Comparison of ENCODE assay signal across 8 cellular contexts in genomic region chr2:48313036-48313877, GRCh38. TPM values are rescaled to one million over a fixed set of nuclear protein-coding genes. Genes with fewer than 3 reads are reported as not detected.
DNase-seq lines count a peak whose midpoint lies in the region; ATAC-seq, FAIRE-seq and TF ChIP-seq lines count a peak whose summit lies in the region.

No MANE protein-coding gene starts in this region.

- peak; percentile 25 for DNase-seq in GM10248 (ENCODE audit: extremely low spot score)
- DNase-seq in GM12878 (ENCODE audit: low read depth, low spot score), result peak; percentile 49
- peak in 1 of 10 donors; percentile 49 for DNase-seq in naive thymus-derived CD8-positive, alpha-beta T cell
- DNase-seq in ACHN, result no peak
- no peak for DNase-seq in NCI-H1436 (lab: John Stamatoyannopoulos, UW)
- DNase-seq in SKM-1 treated with dmso at 0.1 percent for 144 hours (lab: John Stamatoyannopoulos, UW; ENCODE audit: unreplicated experiment), result no peak
- no peak for DNase-seq in NCI-H2081 (lab: John Stamatoyannopoulos, UW)

- TF ChIP-seq RAD21 in GM12878 (IDR thresholded peaks at IDR 0.05; ENCODE audit: insufficient read depth, low read depth, low read length), result no peak

- no peaks in the 10 kb centered on the region; the same call in 1 of the 2 replicates for H3K4me1 ChIP-seq in GM12878 (ENCODE audit: control insufficient read depth, insufficient read depth, low read length)

- POLR2A ChIA-PET in GM10248 (lab: Yijun Ruan, JAX) (no interaction called here), GM12878 (lab: Charles Lee) (no interaction called here)
- POLR2A ChIA-PET in naive thymus-derived CD8-positive, alpha-beta T cell (lab: Charles Lee), result interaction anchor here (0.6 to 1.1 kb wide), 3 partner anchors 57 to 406 kb away, joined by 3 to 4 read pairs (median 4); no protein-coding TSS in a partner anchor

- TSS peak; percentile 87 for BruUV-seq in GM12878 (replicated peaks; lab: Mats Ljungman, UMichigan)

- H3K4me3 Mint-ChIP-seq in naive thymus-derived CD8-positive, alpha-beta T cell, result peak overlapping the region; percentile 80 to 97 (median 90)

- ATAC-seq in HG03520 (IDR thresholded peaks at IDR 0.05; ENCODE audit: unreplicated experiment) (peak; percentile 9), GM12878 (peak; percentile 5)
- ATAC-seq in naive thymus-derived CD8-positive, alpha-beta T cell, result no peak

- H3K9me3 Mint-ChIP-seq in naive thymus-derived CD8-positive, alpha-beta T cell, result peaks cover 0 to 9% (median 2%) of the 10 kb centered on the region in 9 donors

- H4K20me1 ChIP-seq in GM12878 (ENCODE audit: control insufficient read depth, insufficient read depth), result no peaks in the 10 kb centered on the region

- in situ Hi-C loops in GM12878 (cut with MboI) (no loop called here), ACHN (cut with HindIII; ENCODE audit: low pct_ligation_motif_present, low pct_unique_long_range_greater_than_20kb, low sequenced_read_pairs) (no loop called here)

- TF ChIP-seq CTCF in GM10248 (IDR thresholded peaks at IDR 0.05; ENCODE audit: control extremely low read depth, extremely low read depth, low read depth, missing control alignments) (no peak), GM12878 (IDR thresholded peaks at IDR 0.05 in 2 of 3, conservative IDR thresholded peaks at IDR 0.05 in 1 of 3; ENCODE audit: control insufficient read depth in 2 of 3, extremely low read depth in 1 of 3, insufficient read depth in 1 of 3, low read depth in 3 of 3, low read length in 3 of 3) (no peak)

- 10% methylated on average over 14 of the region's 14 CpGs for WGBS in GM12878 (ENCODE audit: insufficient coverage, insufficient replicate concordance, low lambda C conversion rate, missing lambda C conversion rate)

- peak overlapping the region; percentile 81 for H3K4me2 ChIP-seq in GM12878 (ENCODE audit: control insufficient read depth, insufficient read depth)

- intact Hi-C loops in GM12878 (cut with micrococcal nuclease; ENCODE audit: unreplicated experiment), result no loop called here

- peaks cover 40% of the 10 kb centered on the region for H3K79me2 ChIP-seq in GM12878 (ENCODE audit: control insufficient read depth, insufficient read depth, low read length)

- H3K4me3 ChIP-seq in GM12878, result peak overlapping the region; percentile 69

- CTCF ChIA-PET in GM10248 (lab: Yijun Ruan, JAX) (interaction anchor here (1.1 to 1.3 kb wide), 2 partner anchors 38 to 68 kb away, joined by 3 to 4 read pairs; no protein-coding TSS in a partner anchor), GM12878 (lab: Yijun Ruan, JAX) (interaction anchor here (0.8 to 1.0 kb wide), 3 partner anchors 39 to 200 kb away, joined by 3 to 5 read pairs (median 3); no protein-coding TSS in a partner anchor)

- H3K36me3 ChIP-seq in GM12878 (ENCODE audit: control insufficient read depth in 2 of 2, insufficient read depth in 2 of 2, low read length in 1 of 2), result no peaks in the 10 kb centered on the region

- no peaks in the 10 kb centered on the region for H3K27me3 Mint-ChIP-seq in naive thymus-derived CD8-positive, alpha-beta T cell

- SMC1A ChIA-PET in GM12878 (lab: Charles Lee; ENCODE audit: uncharacterized antibody, unreplicated experiment), result interaction anchor here (0.8 to 3.3 kb wide), 8 partner anchors 19 to 192 kb away, joined by 3 to 15 read pairs (median 4); no protein-coding TSS in a partner anchor

- FAIRE-seq in GM12878 (lab: Jason Lieb, UNC), result peak; percentile 81

- no peaks in the 10 kb centered on the region for H3K27me3 ChIP-seq in GM12878 (replicated peaks in 1 of 2; ENCODE audit: control insufficient read depth in 2 of 2, insufficient read depth in 2 of 2, low read length in 1 of 2)

- H3K27ac Mint-ChIP-seq in naive thymus-derived CD8-positive, alpha-beta T cell, result peak overlapping the region; percentile 89 to 98 (median 96)

- H3K27ac ChIP-seq in GM12878 (ENCODE audit: control insufficient read depth, insufficient read depth), result peak overlapping the region; percentile 98

- peak overlapping the region; percentile 81 for H3K9ac ChIP-seq in GM12878 (ENCODE audit: control insufficient read depth, insufficient read depth, low read length)

- peaks cover 18 to 46% (median 27%) of the 10 kb centered on the region in 4 donors for H3K4me1 Mint-ChIP-seq in naive thymus-derived CD8-positive, alpha-beta T cell

- peaks cover 2 to 13% (median 5%) of the 10 kb centered on the region in 3 donors for H3K36me3 Mint-ChIP-seq in naive thymus-derived CD8-positive, alpha-beta T cell

- H3K9me3 ChIP-seq in GM12878 (replicated peaks; ENCODE audit: control insufficient read depth, insufficient read depth, low read length), result peaks cover 3% of the 10 kb centered on the region

- no peak for TF ChIP-seq EP300 in GM12878 (IDR thresholded peaks at IDR 0.05; ENCODE audit: borderline replicate concordance in 1 of 2, control insufficient read depth in 1 of 2, low read depth in 2 of 2, low read length in 2 of 2)

- RAD21 ChIA-PET in GM12878 (lab: Charles Lee; ENCODE audit: unreplicated experiment), result interaction anchor here (0.9 to 1.8 kb wide), 4 partner anchors 29 to 200 kb away, joined by 3 to 6 read pairs (median 3); no protein-coding TSS in a partner anchor

- TF ChIP-seq POLR2A in GM12878 (IDR thresholded peaks at IDR 0.05; ENCODE audit: low read depth, low read length), result no peak

- peak overlapping the region; percentile 90 for H2AFZ ChIP-seq in GM12878 (ENCODE audit: control insufficient read depth, low read depth, low read length)

TF ChIP-seq in GM12878, 131 proteins besides CTCF, POLR2A, EP300 and RAD21 (continues in another document):
- TF ChIP-seq ZNF592 (IDR thresholded peaks at IDR 0.05), result 0 out of 2 replicates have a peak, but pooled peaks have one; percentile 27
- peak; percentile 68 for TF ChIP-seq JUNB (IDR thresholded peaks at IDR 0.05)
- TF ChIP-seq IRF4 (IDR thresholded peaks at IDR 0.05; ENCODE audit: low read depth, low read length), result no peak
- no peak for TF ChIP-seq YBX1 (IDR thresholded peaks at IDR 0.05)
- TF ChIP-seq ATF2 (IDR thresholded peaks at IDR 0.05; ENCODE audit: low read length), result peak; percentile 61; the same call in 1 of the 2 replicates
- TF ChIP-seq SIN3A (IDR thresholded peaks at IDR 0.05; ENCODE audit: low read depth, low read length), result no peak
- TF ChIP-seq NFIC (IDR thresholded peaks at IDR 0.05; ENCODE audit: low read depth, low read length), result peak; percentile 73

RNA-seq across cellular contexts. Expression of gene FOXN2, which starts 1.2 kb away (rescaled TPM):
- 46.2 and 53.4 TPM in 2 replicates for total RNA-seq in GM12878 (2013; cell fraction: nucleolus; rRNA removed)
- total RNA-seq in GM12878 (2014; rRNA removed) (32.5 and 36.6 TPM in 2 replicates), GM12878 (2014; rRNA removed; fragmentation: Illumina TruSeq; extraction: Trizol) (34.4 and 34.7 TPM in 2 replicates), GM12878 (2021) (26.6 and 29.9 TPM in 2 replicates)
- polyA plus RNA-seq in GM12878 (2011; ENCODE audit: low read depth), result 4.8 TPM
- polyA plus RNA-seq in GM12878 (2011; rRNA removed) (28.7 and 36.0 TPM in 2 replicates), GM12878 (2014; fragmentation: Illumina TruSeq; extraction: Trizol) (26.5 and 27.0 TPM in 2 replicates), GM12878 (2014; fragmentation: Nextera tagmentation; extraction: Ambion mirVana) (10 to 100 TPM in 1 of 2 experiments, 1 to 10 TPM in 1; 10.0 to 27.4 TPM), GM12878 (2014; rRNA removed) (10.8 and 12.7 TPM in 2 replicates), GM12878 (2016; fragmentation: Nextera tagmentation; extraction: Ambion mirVana) (10 to 100 TPM; 29.7 to 30.4 TPM)
- polyA plus RNA-seq in GM12878 (2011; cell fraction: cytosol; rRNA removed), result 13.0 and 15.2 TPM in 2 replicates
- polyA plus RNA-seq in GM12878 (2011; cell fraction: nucleus; rRNA removed), result 13.7 and 14.3 TPM in 2 replicates
- 6.2 and 9.2 TPM in 2 replicates for polyA plus RNA-seq in GM12878 (2012)
- 37.4 and 53.0 TPM in 2 replicates for polyA minus RNA-seq in GM12878 (2011; rRNA and poly(A)+ RNA removed)
- polyA minus RNA-seq in GM12878 (2011; cell fraction: cytosol; rRNA and poly(A)+ RNA removed), result 15.3 and 19.9 TPM in 2 replicates
- polyA minus RNA-seq in GM12878 (2011; cell fraction: nucleus; rRNA and poly(A)+ RNA removed), result 19.0 and 30.0 TPM in 2 replicates
- 10 to 100 TPM; 46.5 to 51.9 TPM for total RNA-seq in naive thymus-derived CD8-positive, alpha-beta T cell
- polyA plus RNA-seq in naive thymus-derived CD8-positive, alpha-beta T cell, result 10 to 100 TPM; 29.3 to 38.1 (median 31.5) TPM

Comparison
In these comparisons a context has a peak if more than half of its experiments do, and no peak if none do; other contexts are left out.
1. DNase-seq: peak in GM10248 (single experiment) and GM12878 (single experiment); none in ACHN (single experiment), NCI-H1436 (single experiment), SKM-1 treated with dmso at 0.1 percent for 144 hours (single experiment) and NCI-H2081 (0 of 2).
2. ATAC-seq: peak in HG03520 (single experiment) and GM12878 (single experiment); none in naive thymus-derived CD8-positive, alpha-beta T cell (0 of 2).